Comparison of ENCODE assay signal across 1 cellular context in the genomic region with DNA sequence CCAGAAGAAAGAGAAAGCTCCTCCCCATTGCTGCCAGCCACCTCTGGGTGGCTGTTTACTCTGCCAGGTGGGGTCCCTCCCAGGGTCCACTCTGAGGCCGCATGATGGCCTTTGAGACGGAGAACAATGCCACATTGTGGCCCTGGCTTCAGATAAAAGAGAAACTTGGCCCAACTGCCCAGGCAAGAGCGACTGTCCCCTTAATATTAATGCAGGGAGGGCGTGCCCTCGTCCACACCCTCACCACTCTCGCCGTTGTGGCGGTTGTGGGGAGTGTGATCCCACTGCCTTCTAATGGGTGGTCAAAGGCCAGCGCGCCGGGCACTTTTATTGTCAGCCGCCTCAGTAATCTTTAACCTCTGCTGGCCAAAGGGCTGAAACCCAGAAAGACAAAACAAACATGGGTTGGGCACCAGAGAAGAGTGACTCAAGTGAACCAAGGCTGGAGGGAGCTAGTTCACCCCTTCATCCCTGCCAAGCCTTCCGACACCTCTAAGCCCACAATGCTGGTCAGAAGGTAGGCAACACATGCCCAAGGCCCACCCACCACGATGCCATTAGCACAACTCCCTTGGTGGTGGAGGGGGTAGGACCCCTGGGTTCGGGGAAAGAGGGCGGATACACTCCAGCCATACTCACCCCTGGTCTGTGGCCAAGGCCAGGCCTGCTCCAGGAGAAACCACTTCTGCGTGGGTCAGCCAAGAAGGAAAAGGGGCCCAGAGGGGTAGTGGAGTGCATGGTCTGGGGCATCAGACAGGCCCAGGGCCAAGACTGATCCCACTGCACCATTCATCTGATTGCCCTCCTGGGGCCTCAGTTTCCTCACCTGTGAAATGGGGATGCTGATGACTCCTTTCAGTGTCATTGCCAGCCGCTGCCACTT.
TF ChIP-seq lines count a peak whose summit lies in the region.

No MANE protein-coding gene starts in this region.

TF ChIP-seq in A549, 52 proteins besides CTCF, POLR2A, EP300 and RAD21:
- TF ChIP-seq JUN (IDR thresholded peaks at IDR 0.05) (peak; percentile 73 to 82; a peak in 4 of 5 replicates), CHD4 (IDR thresholded peaks at IDR 0.05; ENCODE audit: borderline replicate concordance) (peak; percentile 83; the same call in 1 of the 2 replicates), HOXA7 (CRISPR knock-in tag; IDR thresholded peaks at IDR 0.05) (no peak), JUNB (IDR thresholded peaks at IDR 0.05) (peak; percentile 34), KDM1A (IDR thresholded peaks at IDR 0.05; ENCODE audit: low read depth) (peak; percentile 85), HEYL (CRISPR knock-in tag; IDR thresholded peaks at IDR 0.05) (no peak), TFCP2L1 (CRISPR knock-in tag; IDR thresholded peaks at IDR 0.05) (no peak), MAX (IDR thresholded peaks at IDR 0.05) (peak; percentile 79), TP53 (CRISPR knock-in tag; IDR thresholded peaks at IDR 0.05) (no peak), ESRRA (IDR thresholded peaks at IDR 0.05; ENCODE audit: borderline replicate concordance, low read length) (no peak), BHLHE40 (IDR thresholded peaks at IDR 0.05; ENCODE audit: low read depth, low read length) (no peak), GATA3 (IDR thresholded peaks at IDR 0.05; ENCODE audit: borderline replicate concordance) (peak; percentile 21; the same call in 1 of the 2 replicates)
- TF ChIP-seq, protein P1, sequence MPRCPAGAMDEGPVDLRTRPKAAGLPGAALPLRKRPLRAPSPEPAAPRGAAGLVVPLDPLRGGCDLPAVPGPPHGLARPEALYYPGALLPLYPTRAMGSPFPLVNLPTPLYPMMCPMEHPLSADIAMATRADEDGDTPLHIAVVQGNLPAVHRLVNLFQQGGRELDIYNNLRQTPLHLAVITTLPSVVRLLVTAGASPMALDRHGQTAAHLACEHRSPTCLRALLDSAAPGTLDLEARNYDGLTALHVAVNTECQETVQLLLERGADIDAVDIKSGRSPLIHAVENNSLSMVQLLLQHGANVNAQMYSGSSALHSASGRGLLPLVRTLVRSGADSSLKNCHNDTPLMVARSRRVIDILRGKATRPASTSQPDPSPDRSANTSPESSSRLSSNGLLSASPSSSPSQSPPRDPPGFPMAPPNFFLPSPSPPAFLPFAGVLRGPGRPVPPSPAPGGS (IDR thresholded peaks at IDR 0.05) = 0 out of 3 replicates have a peak, but pooled peaks have one; percentile 34
- TF ChIP-seq, protein P2, sequence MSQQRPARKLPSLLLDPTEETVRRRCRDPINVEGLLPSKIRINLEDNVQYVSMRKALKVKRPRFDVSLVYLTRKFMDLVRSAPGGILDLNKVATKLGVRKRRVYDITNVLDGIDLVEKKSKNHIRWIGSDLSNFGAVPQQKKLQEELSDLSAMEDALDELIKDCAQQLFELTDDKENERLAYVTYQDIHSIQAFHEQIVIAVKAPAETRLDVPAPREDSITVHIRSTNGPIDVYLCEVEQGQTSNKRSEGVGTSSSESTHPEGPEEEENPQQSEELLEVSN (IDR thresholded peaks at IDR 0.05; ENCODE audit: borderline replicate concordance, low read depth) = 0 out of 2 replicates have a peak, but pooled peaks have one; percentile 24
- TF ChIP-seq, protein P3, sequence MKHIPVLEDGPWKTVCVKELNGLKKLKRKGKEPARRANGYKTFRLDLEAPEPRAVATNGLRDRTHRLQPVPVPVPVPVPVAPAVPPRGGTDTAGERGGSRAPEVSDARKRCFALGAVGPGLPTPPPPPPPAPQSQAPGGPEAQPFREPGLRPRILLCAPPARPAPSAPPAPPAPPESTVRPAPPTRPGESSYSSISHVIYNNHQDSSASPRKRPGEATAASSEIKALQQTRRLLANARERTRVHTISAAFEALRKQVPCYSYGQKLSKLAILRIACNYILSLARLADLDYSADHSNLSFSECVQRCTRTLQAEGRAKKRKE (CRISPR knock-in tag; IDR thresholded peaks at IDR 0.05; ENCODE audit: low read depth) = no peak
